8 cellular contexts compared by ENCODE assay signal in genomic region chr5:134411228-134411545, GRCh38. TPM values are rescaled to one million over a fixed set of nuclear protein-coding genes. Genes with fewer than 3 reads are reported as not detected.
DNase-seq lines count a peak whose midpoint lies in the region; ATAC-seq and TF ChIP-seq lines count a peak whose summit lies in the region.

No MANE protein-coding gene starts in this region.

- peak overlapping the region in 1 of 2 donors; percentile 87 for H3K27ac ChIP-seq in coronary artery

- POLR2A ChIA-PET in naive thymus-derived CD8-positive, alpha-beta T cell (lab: Charles Lee): interaction anchor here (0.6 to 6.4 kb wide), 27 partner anchors 9 to 347 kb away, joined by 3 to 137 read pairs (median 4); partner anchors contain the start of genes DDX46, JADE2, PPP2CA and SKP1

- H3K4me1 Mint-ChIP-seq in naive thymus-derived CD8-positive, alpha-beta T cell: peaks cover 16 to 41% (median 36%) of the 10 kb centered on the region in 4 donors

- TF ChIP-seq CTCF in AG10803 (conservative IDR thresholded peaks at IDR 0.05; ENCODE audit: low read length) (no peak), coronary artery (IDR thresholded peaks at IDR 0.05) (no peak)

- no peak for ATAC-seq in naive thymus-derived CD8-positive, alpha-beta T cell
- ATAC-seq in HG03342 (IDR thresholded peaks at IDR 0.05; ENCODE audit: unreplicated experiment): no peak

- peaks cover 0 to 24% (median 0%) of the 10 kb centered on the region in 3 donors for H3K36me3 Mint-ChIP-seq in naive thymus-derived CD8-positive, alpha-beta T cell

- H3K9me3 Mint-ChIP-seq in naive thymus-derived CD8-positive, alpha-beta T cell: no peaks in the 10 kb centered on the region

- H3K27ac Mint-ChIP-seq in naive thymus-derived CD8-positive, alpha-beta T cell: peak overlapping the region; percentile 83 to 96 (median 92)

- peak overlapping the region; percentile 88 for H3K4me3 ChIP-seq in AG10803 (ENCODE audit: low read length)
- H3K4me3 ChIP-seq in Jurkat, Clone E6-1 (ENCODE audit: low read length): peak overlapping the region; percentile 95
- H3K4me3 ChIP-seq in coronary artery: peak overlapping the region; percentile 100

- peak overlapping the region; percentile 88 to 95 (median 93) for H3K4me3 Mint-ChIP-seq in naive thymus-derived CD8-positive, alpha-beta T cell

- DNase-seq in AG10803 (ENCODE audit: low read depth) (no peak), coronary artery (ENCODE audit: low spot score) (no peak), SIG-M5 (lab: John Stamatoyannopoulos, UW) (no peak), AG08396 (ENCODE audit: low spot score) (no peak), NCI-H1092 treated with DMSO at 0.1 percent for 48 hours (lab: John Stamatoyannopoulos, UW) (no peak)
- DNase-seq in Jurkat, Clone E6-1 (ENCODE audit: low read depth, low spot score): no peak
- DNase-seq in naive thymus-derived CD8-positive, alpha-beta T cell: no peak

- no peaks in the 10 kb centered on the region for H3K27me3 Mint-ChIP-seq in naive thymus-derived CD8-positive, alpha-beta T cell

RNA-seq across cellular contexts. Expression of gene CDKN2AIPNL, which starts 0.5 kb away (rescaled TPM):
- polyA plus RNA-seq in Jurkat, Clone E6-1 (2012; ENCODE audit: insufficient read depth, insufficient read length): 47.4 TPM
- 10 to 100 TPM; 18.3 to 19.8 TPM for total RNA-seq in naive thymus-derived CD8-positive, alpha-beta T cell
- 10 to 100 TPM; 28.0 to 34.2 (median 33.6) TPM for polyA plus RNA-seq in naive thymus-derived CD8-positive, alpha-beta T cell

RNA-seq across cellular contexts. Expression of gene UBE2B, which starts 39.8 kb away (rescaled TPM):
- 124 TPM for polyA plus RNA-seq in Jurkat, Clone E6-1 (2012; ENCODE audit: insufficient read depth, insufficient read length)
- total RNA-seq in naive thymus-derived CD8-positive, alpha-beta T cell: 100 to 1,000 TPM; 147 to 161 TPM
- 10 to 100 TPM; 55.2 to 80.3 (median 77.6) TPM for polyA plus RNA-seq in naive thymus-derived CD8-positive, alpha-beta T cell

RNA-seq across cellular contexts. Expression of gene CDKL3, which starts 44.2 kb away (rescaled TPM):
- polyA plus RNA-seq in Jurkat, Clone E6-1 (2012; ENCODE audit: insufficient read depth, insufficient read length): 8.0 TPM
- total RNA-seq in naive thymus-derived CD8-positive, alpha-beta T cell: 1 to 10 TPM; 1.5 to 2.6 TPM
- polyA plus RNA-seq in naive thymus-derived CD8-positive, alpha-beta T cell: 1 to 10 TPM in 2 of 3 donors, not detected in 1; 1.6 to 2.6 TPM
